In genomic region chr18:68262697-68263293, GRCh38 we compare ENCODE assay signal across 19 cellular contexts.
DNase-seq lines count a peak whose midpoint lies in the region; TF ChIP-seq lines count a peak whose summit lies in the region.
"Had no signal": no experiment of that assay in that cellular context is flagged by ENCODE, and none has a peak within 500 bp of the region (broad histone marks: within the 10 kb centered on the region; RNA-seq: fewer than 3 reads in every experiment).

No MANE protein-coding gene starts in this region.

- TF ChIP-seq POLR2A in breast epithelium (IDR thresholded peaks at IDR 0.05), result no peak
- TF ChIP-seq POLR2A in thyroid gland (IDR thresholded peaks at IDR 0.05), result no peak

- WGBS in thyroid gland, 2 donors, result 66 to 67% methylated on average over 2 of the region's 2 CpGs

- TF ChIP-seq CTCF in MCF 10A (IDR thresholded peaks at IDR 0.05; ENCODE audit: unreplicated experiment) (no peak), breast epithelium (IDR thresholded peaks at IDR 0.05) (no peak), foreskin fibroblast (IDR thresholded peaks at IDR 0.05; ENCODE audit: low read depth, low read length) (no peak), thyroid gland (IDR thresholded peaks at IDR 0.05) (no peak)

- H3K27me3 Mint-ChIP-seq in MCF 10A (ENCODE audit: insufficient read depth, unreplicated experiment), result no peaks in the 10 kb centered on the region
- H3K27me3 Mint-ChIP-seq: activated CD4-positive, alpha-beta T cell treated with anti-CD3 and anti-CD28 coated beads, Interleukin-2, amount 10 ng/mL, durations not matched to agents 7 days and 5 days; effector memory CD8-positive, alpha-beta T cell had no signal

- H3K4me3 Mint-ChIP-seq in MCF 10A (ENCODE audit: unreplicated experiment), result peak overlapping the region; percentile 43
- H3K4me3 Mint-ChIP-seq: activated CD4-positive, alpha-beta T cell treated with anti-CD3 and anti-CD28 coated beads, Interleukin-2, amount 10 ng/mL, durations not matched to agents 7 days and 5 days; effector memory CD8-positive, alpha-beta T cell; neural progenitor cell had no signal

- intact Hi-C loops in MCF 10A (cut with micrococcal nuclease) (loop anchor here (5.0 kb wide), 3 partner anchors 145 to 745 kb away; partner anchors contain the start of gene DSEL), breast epithelium (cut with DNase I; ENCODE audit: low total_unique reads) (no loop called here), thyroid gland (cut with DNase I) (no loop called here)

- no TSS peak for BruUV-seq in MCF 10A (replicated peaks; lab: Mats Ljungman, UMichigan)

- no peaks in the 10 kb centered on the region for H3K36me3 Mint-ChIP-seq in MCF 10A (ENCODE audit: insufficient read depth, unreplicated experiment)
- H3K36me3 Mint-ChIP-seq: neural progenitor cell had no signal

- H3K27ac ChIP-seq in breast epithelium (no peak overlapping the region), thyroid gland (no peak overlapping the region)
- H3K27ac ChIP-seq: 22Rv1, lower lobe of right lung, neural progenitor cell, Peyer's patch had no signal

- H3K27me3 ChIP-seq in breast epithelium, result no peaks in the 10 kb centered on the region
- no peaks in the 10 kb centered on the region for H3K27me3 ChIP-seq in thyroid gland
- H3K27me3 ChIP-seq: neural progenitor cell, Peyer's patch had no signal

- H3K4me1 ChIP-seq in breast epithelium (no peaks in the 10 kb centered on the region), thyroid gland (no peaks in the 10 kb centered on the region)
- H3K4me1 ChIP-seq: lower lobe of right lung, neural progenitor cell, Peyer's patch had no signal

- peaks cover 17% of the 10 kb centered on the region for H3K4me1 Mint-ChIP-seq in MCF 10A (ENCODE audit: insufficient read depth, unreplicated experiment)
- H3K4me1 Mint-ChIP-seq: activated CD4-positive, alpha-beta T cell treated with anti-CD3 and anti-CD28 coated beads, Interleukin-2, amount 10 ng/mL, durations not matched to agents 7 days and 5 days; neural progenitor cell had no signal

- H3K9me3 Mint-ChIP-seq in MCF 10A (ENCODE audit: unreplicated experiment), result peaks cover 8% of the 10 kb centered on the region
- H3K9me3 Mint-ChIP-seq: activated CD4-positive, alpha-beta T cell treated with anti-CD3 and anti-CD28 coated beads, Interleukin-2, amount 10 ng/mL, durations not matched to agents 7 days and 5 days; neural progenitor cell had no signal

- CTCF ChIA-PET in MCF 10A (lab: Yijun Ruan, JAX), result no interaction called here

- H3K27ac Mint-ChIP-seq in MCF 10A (ENCODE audit: low read depth, unreplicated experiment), result peak overlapping the region; percentile 87
- H3K27ac Mint-ChIP-seq: activated CD4-positive, alpha-beta T cell treated with anti-CD3 and anti-CD28 coated beads, Interleukin-2, amount 10 ng/mL, durations not matched to agents 7 days and 5 days; effector memory CD8-positive, alpha-beta T cell; neural progenitor cell had no signal

- H3K36me3 ChIP-seq in breast epithelium (no peaks in the 10 kb centered on the region), thyroid gland (no peaks in the 10 kb centered on the region)
- H3K36me3 ChIP-seq: lower lobe of right lung, neural progenitor cell, Peyer's patch had no signal

- H3K4me3 ChIP-seq in breast epithelium (no peak overlapping the region), foreskin fibroblast (ENCODE audit: low read depth in 1 of 2, low read length in 2 of 2) (no peak overlapping the region), thyroid gland (replicated peaks in 1 of 3) (no peak overlapping the region)
- H3K4me3 ChIP-seq: lower lobe of right lung, neural progenitor cell, Peyer's patch had no signal

- peak; percentile 65 for DNase-seq in MCF 10A (ENCODE audit: unreplicated experiment)
- DNase-seq in breast epithelium (ENCODE audit: low spot score in 2 of 2), result no peak
- DNase-seq in amniotic stem cell (lab: John Stamatoyannopoulos, UW), result peak; percentile 39
- peak; percentile 56 to 78 for DNase-seq in foreskin fibroblast
- no peak for DNase-seq in thyroid gland
- DNase-seq in NCI-H1436 treated with DMSO at 0.1 percent for 48 hours (lab: John Stamatoyannopoulos, UW), result no peak
- no peak for DNase-seq in MV-4-11 (lab: John Stamatoyannopoulos, UW)
- DNase-seq in occipital lobe (lab: John Stamatoyannopoulos, UW), result no peak
- DNase-seq: activated CD4-positive, alpha-beta T cell treated with anti-CD3 and anti-CD28 coated beads, Interleukin-2, amount 10 ng/mL, durations not matched to agents 7 days and 5 days; activated T-cell treated with anti-CD3 and anti-CD28 coated beads, Interleukin-2, amount 50 U/mL, for 48 hours; aorta; effector memory CD8-positive, alpha-beta T cell; lower lobe of right lung; NCI-H146; NCI-H524; Peyer's patch; small intestine had no signal

- H3K9me3 ChIP-seq in breast epithelium, result no peaks in the 10 kb centered on the region
- H3K9me3 ChIP-seq in thyroid gland, result no peaks in the 10 kb centered on the region
- H3K9me3 ChIP-seq: lower lobe of right lung, Peyer's patch had no signal

- POLR2A ChIA-PET in MCF 10A (lab: Yijun Ruan, JAX), result interaction anchor here (0.6 to 1.0 kb wide), 3 partner anchors 10 to 743 kb away, joined by 3 to 4 read pairs (median 3); no protein-coding TSS in a partner anchor

Comparison
In these comparisons a context has a peak if more than half of its experiments do, and no peak if none do; other contexts are left out.
1. DNase-seq: peak in MCF 10A (single experiment), amniotic stem cell (single experiment) and foreskin fibroblast (2 of 2); none in breast epithelium (0 of 2), thyroid gland (0 of 2), NCI-H1436 treated with DMSO at 0.1 percent for 48 hours (single experiment), MV-4-11 (single experiment) and occipital lobe (single experiment).